Comparison of ENCODE assay signal across 1 cellular context in genomic region chr19:18329035-18329376, GRCh38.
TF ChIP-seq lines count a peak whose summit lies in the region.

No MANE protein-coding gene starts in this region.

TF ChIP-seq in WTC11, 78 proteins besides CTCF, POLR2A, EP300 and RAD21 (continued from another document):
- no peak for TF ChIP-seq ZBTB43 (CRISPR knock-in tag; IDR thresholded peaks at IDR 0.05)
- TF ChIP-seq PRRX2 (CRISPR knock-in tag; IDR thresholded peaks at IDR 0.05), result no peak
- TF ChIP-seq ATF1 (CRISPR knock-in tag; IDR thresholded peaks at IDR 0.05), result no peak
- no peak for TF ChIP-seq GTF2I (CRISPR knock-in tag; conservative IDR thresholded peaks at IDR 0.05)
- TF ChIP-seq ZNF263 (CRISPR knock-in tag; IDR thresholded peaks at IDR 0.05; ENCODE audit: low read depth), result no peak
- TF ChIP-seq PRDM15 (CRISPR knock-in tag; IDR thresholded peaks at IDR 0.05), result no peak
- TF ChIP-seq, protein P1, sequence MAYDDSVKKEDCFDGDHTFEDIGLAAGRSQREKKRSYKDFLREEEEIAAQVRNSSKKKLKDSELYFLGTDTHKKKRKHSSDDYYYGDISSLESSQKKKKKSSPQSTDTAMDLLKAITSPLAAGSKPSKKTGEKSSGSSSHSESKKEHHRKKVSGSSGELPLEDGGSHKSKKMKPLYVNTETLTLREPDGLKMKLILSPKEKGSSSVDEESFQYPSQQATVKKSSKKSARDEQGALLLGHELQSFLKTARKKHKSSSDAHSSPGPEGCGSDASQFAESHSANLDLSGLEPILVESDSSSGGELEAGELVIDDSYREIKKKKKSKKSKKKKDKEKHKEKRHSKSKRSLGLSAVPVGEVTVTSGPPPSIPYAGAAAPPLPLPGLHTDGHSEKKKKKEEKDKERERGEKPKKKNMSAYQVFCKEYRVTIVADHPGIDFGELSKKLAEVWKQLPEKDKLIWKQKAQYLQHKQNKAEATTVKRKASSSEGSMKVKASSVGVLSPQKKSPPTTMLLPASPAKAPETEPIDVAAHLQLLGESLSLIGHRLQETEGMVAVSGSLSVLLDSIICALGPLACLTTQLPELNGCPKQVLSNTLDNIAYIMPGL (CRISPR knock-in tag; IDR thresholded peaks at IDR 0.05), result no peak
- TF ChIP-seq SMAD3 (CRISPR knock-in tag; IDR thresholded peaks at IDR 0.05; ENCODE audit: borderline replicate concordance), result no peak
- TF ChIP-seq, protein P2, sequence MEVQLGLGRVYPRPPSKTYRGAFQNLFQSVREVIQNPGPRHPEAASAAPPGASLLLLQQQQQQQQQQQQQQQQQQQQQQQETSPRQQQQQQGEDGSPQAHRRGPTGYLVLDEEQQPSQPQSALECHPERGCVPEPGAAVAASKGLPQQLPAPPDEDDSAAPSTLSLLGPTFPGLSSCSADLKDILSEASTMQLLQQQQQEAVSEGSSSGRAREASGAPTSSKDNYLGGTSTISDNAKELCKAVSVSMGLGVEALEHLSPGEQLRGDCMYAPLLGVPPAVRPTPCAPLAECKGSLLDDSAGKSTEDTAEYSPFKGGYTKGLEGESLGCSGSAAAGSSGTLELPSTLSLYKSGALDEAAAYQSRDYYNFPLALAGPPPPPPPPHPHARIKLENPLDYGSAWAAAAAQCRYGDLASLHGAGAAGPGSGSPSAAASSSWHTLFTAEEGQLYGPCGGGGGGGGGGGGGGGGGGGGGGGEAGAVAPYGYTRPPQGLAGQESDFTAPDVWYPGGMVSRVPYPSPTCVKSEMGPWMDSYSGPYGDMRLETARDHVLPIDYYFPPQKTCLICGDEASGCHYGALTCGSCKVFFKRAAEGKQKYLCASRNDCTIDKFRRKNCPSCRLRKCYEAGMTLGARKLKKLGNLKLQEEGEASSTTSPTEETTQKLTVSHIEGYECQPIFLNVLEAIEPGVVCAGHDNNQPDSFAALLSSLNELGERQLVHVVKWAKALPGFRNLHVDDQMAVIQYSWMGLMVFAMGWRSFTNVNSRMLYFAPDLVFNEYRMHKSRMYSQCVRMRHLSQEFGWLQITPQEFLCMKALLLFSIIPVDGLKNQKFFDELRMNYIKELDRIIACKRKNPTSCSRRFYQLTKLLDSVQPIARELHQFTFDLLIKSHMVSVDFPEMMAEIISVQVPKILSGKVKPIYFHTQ (CRISPR knock-in tag; IDR thresholded peaks at IDR 0.05), result no peak
- no peak for TF ChIP-seq GABPB1 (CRISPR knock-in tag; IDR thresholded peaks at IDR 0.05)
- TF ChIP-seq SOX15 (CRISPR knock-in tag; IDR thresholded peaks at IDR 0.05), result no peak
- no peak for TF ChIP-seq MXD4 (CRISPR knock-in tag; IDR thresholded peaks at IDR 0.05; ENCODE audit: borderline replicate concordance)
TF ChIP-seq in WTC11: peak in this region for 0.
